17 cellular contexts compared by ENCODE assay signal in the genomic region with DNA sequence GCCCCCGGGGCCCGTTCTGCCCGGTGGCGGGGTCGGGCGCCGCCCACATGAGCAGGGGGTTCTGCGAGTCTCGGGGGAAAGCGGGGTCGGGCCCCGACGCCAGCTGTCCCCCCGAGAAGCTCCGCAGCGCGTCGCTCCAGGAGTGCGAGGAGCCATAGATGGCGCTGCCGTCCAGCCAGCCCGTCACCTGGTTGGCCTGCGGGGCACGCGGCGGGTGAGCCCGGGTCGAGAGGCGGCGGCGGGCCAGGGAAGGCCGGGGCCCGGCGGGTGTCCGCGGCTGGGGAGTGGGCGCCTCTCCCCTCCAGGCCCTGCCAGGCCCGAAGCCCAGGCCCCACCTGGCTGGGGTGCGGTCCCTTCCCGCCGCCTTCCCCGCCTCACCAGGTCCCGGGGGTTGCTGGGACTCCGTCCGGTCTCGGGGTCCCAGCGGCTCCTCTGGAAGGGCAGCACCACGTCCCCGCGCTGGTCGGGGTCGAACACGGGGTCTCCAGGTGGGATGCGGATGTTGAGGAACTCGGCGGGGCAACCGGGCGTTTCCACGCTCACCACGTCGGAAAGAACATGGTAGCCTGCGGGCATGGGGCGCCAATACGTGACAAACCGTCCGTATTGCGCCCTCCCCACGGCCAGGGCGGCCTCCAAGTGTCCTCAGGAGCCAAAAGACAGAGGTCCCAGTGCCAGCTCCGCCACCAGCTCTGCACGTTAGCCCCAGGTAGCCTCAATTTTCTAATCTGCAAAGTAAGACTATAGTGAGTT. TPM values are rescaled to one million over a fixed set of nuclear protein-coding genes. Genes with fewer than 3 reads are reported as not detected.
DNase-seq lines count a peak whose midpoint lies in the region; ATAC-seq and TF ChIP-seq lines count a peak whose summit lies in the region.
"Had no signal": no experiment of that assay in that cellular context is flagged by ENCODE, and none has a peak within 500 bp of the region (broad histone marks: within the 10 kb centered on the region; RNA-seq: fewer than 3 reads in every experiment).

No MANE protein-coding gene starts in this region.

- TF ChIP-seq CTCF in suprapubic skin (IDR thresholded peaks at IDR 0.05) = no peak

- 6% methylated on average over 26 of the region's 71 CpGs for WGBS in suprapubic skin

- H3K4me3 ChIP-seq in iPS-18c (ENCODE audit: insufficient read depth, low read depth, low read length) (peak overlapping the region; percentile 32; the same call in 1 of the 2 replicates), suprapubic skin (peak overlapping the region; percentile 14)
- H3K4me3 ChIP-seq: uterus had no signal

- H3K27me3 Mint-ChIP-seq in activated naive CD8-positive, alpha-beta T cell = peaks cover 49% of the 10 kb centered on the region
- peaks cover 74% of the 10 kb centered on the region for H3K27me3 Mint-ChIP-seq in activated naive CD8-positive, alpha-beta T cell treated with anti-CD3 and anti-CD28 coated beads, Interleukin-2, amount 50 U/mL, for 24 hours
- peaks cover 73% of the 10 kb centered on the region for H3K27me3 Mint-ChIP-seq in activated naive CD8-positive, alpha-beta T cell treated with anti-CD3 and anti-CD28 coated beads for 36 hours

- no peaks in the 10 kb centered on the region for H3K36me3 Mint-ChIP-seq in activated naive CD8-positive, alpha-beta T cell
- no peaks in the 10 kb centered on the region for H3K36me3 Mint-ChIP-seq in activated naive CD8-positive, alpha-beta T cell treated with anti-CD3 and anti-CD28 coated beads, Interleukin-2, amount 50 U/mL, for 24 hours (ENCODE audit: low read depth)
- H3K36me3 Mint-ChIP-seq in activated naive CD8-positive, alpha-beta T cell treated with anti-CD3 and anti-CD28 coated beads for 36 hours = no peaks in the 10 kb centered on the region

- H3K4me1 Mint-ChIP-seq in activated naive CD8-positive, alpha-beta T cell (ENCODE audit: low read depth) = peaks cover 26% of the 10 kb centered on the region
- peaks cover 33% of the 10 kb centered on the region for H3K4me1 Mint-ChIP-seq in activated naive CD8-positive, alpha-beta T cell treated with anti-CD3 and anti-CD28 coated beads, Interleukin-2, amount 50 U/mL, for 24 hours
- H3K4me1 Mint-ChIP-seq in activated naive CD8-positive, alpha-beta T cell treated with anti-CD3 and anti-CD28 coated beads for 36 hours = peaks cover 28% of the 10 kb centered on the region

- TF ChIP-seq EP300 in suprapubic skin (IDR thresholded peaks at IDR 0.05) = no peak

- no peaks in the 10 kb centered on the region for H3K36me3 ChIP-seq in suprapubic skin
- H3K36me3 ChIP-seq: pancreas, uterus had no signal

- no peak for DNase-seq in activated naive CD8-positive, alpha-beta T cell treated with anti-CD3 and anti-CD28 coated beads, Interleukin-2, amount 50 U/mL, for 24 hours
- DNase-seq in activated naive CD8-positive, alpha-beta T cell treated with anti-CD3 and anti-CD28 coated beads for 36 hours = no peak
- DNase-seq in suprapubic skin (ENCODE audit: low spot score in 2 of 2) (no peak), NCI-H1694 treated with DMSO at 0.1 percent for 48 hours (lab: John Stamatoyannopoulos, UW) (no peak), cerebellar cortex (ENCODE audit: low spot score) (no peak), NCI-H524 treated with DMSO at 0.1 percent for 48 hours (lab: John Stamatoyannopoulos, UW) (no peak)
- DNase-seq: activated CD4-positive, alpha-beta T cell treated with anti-CD3 and anti-CD28 coated beads for 4 hours; activated T-cell treated with anti-CD3 and anti-CD28 coated beads for 4 hours; amniotic stem cell; HFFc6; mesendoderm; pancreas; uterus had no signal

- H3K9me3 ChIP-seq in iPS-18c (ENCODE audit: control insufficient read depth, insufficient read depth, low read length) (peaks cover 2% of the 10 kb centered on the region), suprapubic skin (no peaks in the 10 kb centered on the region)
- H3K9me3 ChIP-seq: pancreas, uterus had no signal

- H3K4me1 ChIP-seq in suprapubic skin = peaks cover 37% of the 10 kb centered on the region

- TF ChIP-seq POLR2A in suprapubic skin (IDR thresholded peaks at IDR 0.05) = no peak

- peak overlapping the region; percentile 72 for H3K4me3 Mint-ChIP-seq in activated naive CD8-positive, alpha-beta T cell
- no peak overlapping the region for H3K4me3 Mint-ChIP-seq in activated naive CD8-positive, alpha-beta T cell treated with anti-CD3 and anti-CD28 coated beads, Interleukin-2, amount 50 U/mL, for 24 hours
- peak overlapping the region; percentile 30 for H3K4me3 Mint-ChIP-seq in activated naive CD8-positive, alpha-beta T cell treated with anti-CD3 and anti-CD28 coated beads for 36 hours
- H3K4me3 Mint-ChIP-seq: HFFc6 had no signal

- H3K27ac ChIP-seq in suprapubic skin = no peak overlapping the region
- H3K27ac ChIP-seq: pancreas, uterus had no signal

- no peak for ATAC-seq in activated naive CD8-positive, alpha-beta T cell treated with anti-CD3 and anti-CD28 coated beads, Interleukin-2, amount 50 U/mL, for 24 hours

- no peaks in the 10 kb centered on the region for H3K9me3 Mint-ChIP-seq in activated naive CD8-positive, alpha-beta T cell (ENCODE audit: low read depth)
- H3K9me3 Mint-ChIP-seq in activated naive CD8-positive, alpha-beta T cell treated with anti-CD3 and anti-CD28 coated beads, Interleukin-2, amount 50 U/mL, for 24 hours = no peaks in the 10 kb centered on the region
- no peaks in the 10 kb centered on the region for H3K9me3 Mint-ChIP-seq in activated naive CD8-positive, alpha-beta T cell treated with anti-CD3 and anti-CD28 coated beads for 36 hours
- H3K9me3 Mint-ChIP-seq: HFFc6 had no signal

- H3K27me3 ChIP-seq in suprapubic skin = peaks cover 81% of the 10 kb centered on the region

- no peak overlapping the region for H3K27ac Mint-ChIP-seq in activated naive CD8-positive, alpha-beta T cell
- no peak overlapping the region for H3K27ac Mint-ChIP-seq in activated naive CD8-positive, alpha-beta T cell treated with anti-CD3 and anti-CD28 coated beads, Interleukin-2, amount 50 U/mL, for 24 hours
- H3K27ac Mint-ChIP-seq in activated naive CD8-positive, alpha-beta T cell treated with anti-CD3 and anti-CD28 coated beads for 36 hours = no peak overlapping the region
- H3K27ac Mint-ChIP-seq: HFFc6 had no signal

RNA-seq across cellular contexts. Expression of a gene that starts 2.4 kb away (rescaled TPM):
- total RNA-seq in activated naive CD8-positive, alpha-beta T cell treated with anti-CD3 and anti-CD28 coated beads for 36 hours = not detected
- 10 to 100 TPM in 2 of 4 donors, 1 to 10 TPM in 2; 2.3 to 32.6 (median 6.9) TPM for total RNA-seq in suprapubic skin
- total RNA-seq: HFFc6; T-helper 1 cell treated with Interleukin-12 subunit alpha and Interleukin-12 subunit beta and Interleukin-4 antibody, amounts not matched to agents 30 ng/mL and 1 ng/mL, for 36 hours had no signal

RNA-seq across cellular contexts. Expression of a gene that starts 2.6 kb away (rescaled TPM):
- not detected for total RNA-seq in activated naive CD8-positive, alpha-beta T cell treated with anti-CD3 and anti-CD28 coated beads for 36 hours
- total RNA-seq in suprapubic skin = not detected
- total RNA-seq: HFFc6; skeletal muscle tissue; T-helper 1 cell treated with Interleukin-12 subunit alpha and Interleukin-12 subunit beta and Interleukin-4 antibody, amounts not matched to agents 30 ng/mL and 1 ng/mL, for 36 hours; uterus had no signal

RNA-seq across cellular contexts. Expression of a gene that starts 18.1 kb away (rescaled TPM):
- not detected for total RNA-seq in activated naive CD8-positive, alpha-beta T cell treated with anti-CD3 and anti-CD28 coated beads for 36 hours
- 100 to 1,000 TPM in 1 of 4 donors, 10 to 100 TPM in 3; 65.6 to 178 (median 89.6) TPM for total RNA-seq in suprapubic skin
- total RNA-seq: skeletal muscle tissue had no signal

RNA-seq across cellular contexts. Expression of a gene that starts 18.2 kb away (rescaled TPM):
- total RNA-seq in activated naive CD8-positive, alpha-beta T cell treated with anti-CD3 and anti-CD28 coated beads for 36 hours = under 1 TPM; 0.14 to 0.22 TPM
- 100 to 1,000 TPM in 3 of 4 donors, 10 to 100 TPM in 1; 87.2 to 246 (median 165) TPM for total RNA-seq in suprapubic skin

Comparison
In these comparisons a context has a peak if more than half of its experiments do, and no peak if none do; other contexts are left out.
1. RNA of a gene that starts 18.1 kb away (total RNA-seq): 65.6 to 178 TPM in suprapubic skin; not detected in activated naive CD8-positive, alpha-beta T cell treated with anti-CD3 and anti-CD28 coated beads for 36 hours; every median in the first group is over 10 times any median in the second.